1 cellular context compared by ENCODE assay signal in genomic region chr3:27630892-27631291, GRCh38.
A peak's percentile ranks its signal among the peaks of the same experiment; 100 is the strongest.
TF ChIP-seq lines count a peak whose summit lies in the region.

No MANE protein-coding gene starts in this region.

TF ChIP-seq in GM12878, 131 proteins besides CTCF, POLR2A, EP300 and RAD21 (continued from another document and continues in another):
- TF ChIP-seq ZBTB4 (CRISPR knock-in tag; IDR thresholded peaks at IDR 0.05) (no peak), FOXM1 (IDR thresholded peaks at IDR 0.05; ENCODE audit: low read depth, low read length) (peak; percentile 31; the same call in 1 of the 2 replicates), ETV6 (conservative IDR thresholded peaks at IDR 0.05 in 1 of 2, IDR thresholded peaks at IDR 0.05 in 1 of 2; ENCODE audit: borderline replicate concordance in 1 of 2, low read depth in 1 of 2) (peak in 1 of 2 experiments; percentile 45; a peak in 1 of 4 replicates), JUND (IDR thresholded peaks at IDR 0.05; ENCODE audit: low read depth, low read length) (no peak), MYB (IDR thresholded peaks at IDR 0.05; ENCODE audit: borderline replicate concordance, low read depth, low read length) (no peak), STAT1 (conservative IDR thresholded peaks at IDR 0.05) (no peak), NR2C1 (IDR thresholded peaks at IDR 0.05) (no peak), SUPT20H (IDR thresholded peaks at IDR 0.05; ENCODE audit: borderline replicate concordance, control insufficient read depth, low read depth, low read length) (no peak), RUNX3 (IDR thresholded peaks at IDR 0.05; ENCODE audit: low read length) (peak; percentile 18; the same call in 1 of the 2 replicates), EED (IDR thresholded peaks at IDR 0.05; ENCODE audit: low read depth) (no peak), DPF2 (IDR thresholded peaks at IDR 0.05) (0 out of 2 replicates have a peak, but pooled peaks have one; percentile 23), ZBTB11 (CRISPR knock-in tag; IDR thresholded peaks at IDR 0.05) (no peak), TCF3 (IDR thresholded peaks at IDR 0.05; ENCODE audit: borderline replicate concordance, insufficient read depth, low read depth, low read length) (no peak), CEBPB (IDR thresholded peaks at IDR 0.05; ENCODE audit: borderline replicate concordance in 1 of 2, low read depth in 2 of 2, low read length in 2 of 2) (no peak), SMAD5 (IDR thresholded peaks at IDR 0.05; ENCODE audit: low read depth) (no peak), NKRF (conservative IDR thresholded peaks at IDR 0.05) (no peak), ZNF274 (IDR thresholded peaks at IDR 0.05; ENCODE audit: insufficient read depth, insufficient read length) (no peak), RFX5 (IDR thresholded peaks at IDR 0.05; ENCODE audit: low read depth, low read length) (no peak), ZSCAN29 (IDR thresholded peaks at IDR 0.05) (no peak), POU2F2 (IDR thresholded peaks at IDR 0.05; ENCODE audit: borderline replicate concordance, low read depth, low read length) (no peak), CHD1 (IDR thresholded peaks at IDR 0.05; ENCODE audit: low read depth, low read length) (no peak), EZH2 (IDR thresholded peaks at IDR 0.05; ENCODE audit: borderline replicate concordance, control insufficient read depth, low read depth, low read length) (no peak), MEF2A (IDR thresholded peaks at IDR 0.05; ENCODE audit: insufficient read depth, low read depth, low read length) (no peak), SPI1 (IDR thresholded peaks at IDR 0.05; ENCODE audit: borderline replicate concordance, insufficient read depth, low read depth, low read length) (no peak), E2F8 (IDR thresholded peaks at IDR 0.05; ENCODE audit: low read depth, partially characterized antibody) (no peak), BMI1 (IDR thresholded peaks at IDR 0.05; ENCODE audit: borderline replicate concordance) (no peak), TCF7 (IDR thresholded peaks at IDR 0.05; ENCODE audit: borderline replicate concordance) (no peak), LARP7 (IDR thresholded peaks at IDR 0.05) (no peak), RELB (IDR thresholded peaks at IDR 0.05; ENCODE audit: low read depth) (no peak), IKZF2 (IDR thresholded peaks at IDR 0.05) (no peak), RCOR1 (conservative IDR thresholded peaks at IDR 0.05; ENCODE audit: low read depth, low read length) (no peak), KDM1A (IDR thresholded peaks at IDR 0.05; ENCODE audit: borderline replicate concordance) (no peak), ZNF592 (IDR thresholded peaks at IDR 0.05) (no peak), JUNB (IDR thresholded peaks at IDR 0.05) (peak; percentile 86), HDAC2 (IDR thresholded peaks at IDR 0.05) (no peak), HSF1 (IDR thresholded peaks at IDR 0.05; ENCODE audit: low read depth, low read length) (no peak), POLR2AphosphoS2 (IDR thresholded peaks at IDR 0.05; ENCODE audit: low read depth, low read length) (no peak), SMARCA5 (IDR thresholded peaks at IDR 0.05) (no peak), MXI1 (IDR thresholded peaks at IDR 0.05; ENCODE audit: low read depth, low read length) (no peak), RB1 (IDR thresholded peaks at IDR 0.05; ENCODE audit: borderline replicate concordance) (no peak)
